In genomic region chr15:80418892-80419537, GRCh38 we compare ENCODE assay signal across 8 cellular contexts. TPM values are rescaled to one million over a fixed set of nuclear protein-coding genes. Genes with fewer than 3 reads are reported as not detected.
DNase-seq lines count a peak whose midpoint lies in the region; ATAC-seq, FAIRE-seq and TF ChIP-seq lines count a peak whose summit lies in the region.

No MANE protein-coding gene starts in this region.

- DNase-seq in Ammon's horn (ENCODE audit: low spot score) (peak; percentile 73), GM23248 (peak; percentile 83), PC-9 (peak; percentile 20 to 43), epithelial cell of proximal tubule (ENCODE audit: low read depth) (no peak), pancreas (peak in 1 of 6 donors; percentile 31), middle frontal gyrus (ENCODE audit: extremely low spot score, low spot score) (no peak), GM19238 (ENCODE audit: insufficient read length, low spot score) (no peak)
- no peak for DNase-seq in activated CD8-positive, alpha-beta memory T cell treated with anti-CD3 and anti-CD28 coated beads for 24 hours

- H3K27ac ChIP-seq in GM23248 (no peak overlapping the region), PC-9 (no peak overlapping the region), pancreas (peak overlapping the region in 2 of 4 donors; percentile 51 to 68)

- H3K4me1 ChIP-seq in GM23248 (ENCODE audit: insufficient read depth) (no peaks in the 10 kb centered on the region), PC-9 (replicated peaks; ENCODE audit: insufficient read depth) (peaks cover 7% of the 10 kb centered on the region), pancreas (no peaks in the 10 kb centered on the region)

- intact Hi-C loops in PC-9 (cut with micrococcal nuclease; ENCODE audit: unreplicated experiment) (loop anchor here (1.0 kb wide), 1 partner anchor 36 kb away; no protein-coding TSS in a partner anchor), pancreas (cut with DNase I) (no loop called here)

- H3F3A ChIP-seq in GM23248 (ENCODE audit: insufficient read depth): no peaks in the 10 kb centered on the region
- peaks cover 6% of the 10 kb centered on the region; the same call in 1 of the 2 replicates for H3F3A ChIP-seq in PC-9 (ENCODE audit: insufficient read depth, low read depth)

- WGBS in GM23248 (ENCODE audit: low coverage in 1 of 2, low lambda C conversion rate in 2 of 2, missing lambda C conversion rate in 2 of 2), 2 experiments: 39 to 40% methylated on average over 9 to 10 of the region's 10 CpGs
- WGBS in pancreas, 2 donors: 35 to 45% methylated on average over 10 of the region's 10 CpGs

- H3K36me3 ChIP-seq in GM23248 (ENCODE audit: low read depth): no peaks in the 10 kb centered on the region
- no peaks in the 10 kb centered on the region for H3K36me3 ChIP-seq in PC-9 (ENCODE audit: low read depth)
- H3K36me3 ChIP-seq in pancreas: no peaks in the 10 kb centered on the region

- ATAC-seq in pancreas: peak; percentile 53 to 78 (median 74)

- H3K79me2 ChIP-seq in GM23248 (ENCODE audit: insufficient read depth): no peaks in the 10 kb centered on the region
- no peaks in the 10 kb centered on the region for H3K79me2 ChIP-seq in PC-9 (ENCODE audit: low read depth)

- H3K4me3 ChIP-seq in GM23248 (no peak overlapping the region), PC-9 (no peak overlapping the region), epithelial cell of proximal tubule (ENCODE audit: low read depth, low read length) (no peak overlapping the region), pancreas (no peak overlapping the region)

- peak; percentile 79 for TF ChIP-seq CTCF in PC-9 (conservative IDR thresholded peaks at IDR 0.05)
- peak; percentile 82 for TF ChIP-seq CTCF in epithelial cell of proximal tubule (conservative IDR thresholded peaks at IDR 0.05; ENCODE audit: low read depth, low read length)
- peak; percentile 27 to 54 (median 37) for TF ChIP-seq CTCF in pancreas (IDR thresholded peaks at IDR 0.05)

- no peaks in the 10 kb centered on the region for H3K9me3 ChIP-seq in GM23248 (ENCODE audit: low read depth)
- no peaks in the 10 kb centered on the region for H3K9me3 ChIP-seq in PC-9 (ENCODE audit: insufficient read depth, low read depth)
- no peaks in the 10 kb centered on the region for H3K9me3 ChIP-seq in pancreas

- H3K9me2 ChIP-seq in GM23248 (ENCODE audit: insufficient read depth) (no peaks in the 10 kb centered on the region), PC-9 (ENCODE audit: insufficient read depth) (no peaks in the 10 kb centered on the region)

- H2AFZ ChIP-seq in GM23248 (no peak overlapping the region), PC-9 (no peak overlapping the region)

- H3K9ac ChIP-seq in GM23248: no peak overlapping the region

- no peaks in the 10 kb centered on the region for H4K20me1 ChIP-seq in GM23248 (ENCODE audit: insufficient read depth)
- H4K20me1 ChIP-seq in PC-9 (ENCODE audit: insufficient read depth): no peaks in the 10 kb centered on the region

- no TSS peak for BruUV-seq in PC-9 (replicated peaks; lab: Mats Ljungman, UMichigan)

- POLR2A ChIA-PET in PC-9 (lab: Charles Lee; ENCODE audit: unreplicated experiment): no interaction called here

- no peak overlapping the region for H3K4me2 ChIP-seq in GM23248 (ENCODE audit: unreplicated experiment)
- H3K4me2 ChIP-seq in PC-9: no peak overlapping the region

- in situ Hi-C loops in GM23248 (cut with MboI): no loop called here

- no peak for FAIRE-seq in pancreas (lab: Jason Lieb, UNC)

- H3K27me3 ChIP-seq in GM23248 (replicated peaks; ENCODE audit: insufficient read depth) (no peaks in the 10 kb centered on the region), PC-9 (ENCODE audit: insufficient read depth, low read depth) (0 out of 2 replicates have a peak, but pooled peaks cover 9% of the 10 kb centered on the region), pancreas (no peaks in the 10 kb centered on the region)

- CTCF ChIA-PET in PC-9 (lab: Charles Lee): interaction anchor here (0.7 kb wide), 1 partner anchor 773 kb away, joined by 3 read pairs; no protein-coding TSS in a partner anchor

RNA-seq across cellular contexts. Expression of gene ARNT2, which starts 14.8 kb away (rescaled TPM):
- total RNA-seq in GM23248 (2014; rRNA removed; shearing (Covaris generic)): 23.5 and 31.5 TPM in 2 replicates
- 9.3 and 11.9 TPM in 2 replicates for polyA plus RNA-seq in GM23248 (2016; fragmentation: Nextera tagmentation; extraction: Ambion mirVana)
- 1.1 and 4.3 TPM in 2 replicates for total RNA-seq in PC-9 (2021)
- 9.1 and 11.1 TPM in 2 replicates for total RNA-seq in epithelial cell of proximal tubule
- total RNA-seq in pancreas: 10 to 100 TPM in 1 of 6 donors, 1 to 10 TPM in 5; 2.1 to 18.1 (median 5.4) TPM
- polyA plus RNA-seq in pancreas: 1 to 10 TPM; 3.5 to 9.5 TPM

Comparison
In these comparisons a context has a peak if more than half of its experiments do, and no peak if none do; other contexts are left out.
1. DNase-seq: peak in Ammon's horn (single experiment), GM23248 (single experiment) and PC-9 (2 of 2); none in epithelial cell of proximal tubule (single experiment), activated CD8-positive, alpha-beta memory T cell treated with anti-CD3 and anti-CD28 coated beads for 24 hours (single experiment), middle frontal gyrus (single experiment) and GM19238 (single experiment).
2. Peak in every context shown above with its lines, with median percentiles within 50 percentile points of each other: CTCF ChIP-seq.